ENCODE assay signal across 8 cellular contexts in the genomic region with DNA sequence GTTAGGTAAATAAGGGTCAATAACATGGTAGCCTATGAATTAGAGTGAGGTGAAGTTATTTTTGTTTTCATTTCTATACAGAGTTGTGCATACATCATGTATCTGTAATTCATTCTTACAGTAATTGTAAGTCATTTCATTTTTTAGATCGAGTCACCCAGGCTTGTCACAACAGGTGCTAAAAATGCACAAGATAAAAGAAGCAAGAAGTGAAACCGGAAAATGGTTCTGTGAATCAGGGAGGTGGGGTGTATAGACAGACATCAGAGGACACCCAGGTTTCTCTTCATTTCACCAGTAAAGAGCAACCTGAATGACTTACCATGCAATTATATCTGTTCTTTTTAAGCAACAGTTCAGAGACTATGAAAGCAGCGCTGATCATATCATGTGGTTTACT. TPM values are rescaled to one million over a fixed set of nuclear protein-coding genes. Genes with fewer than 3 reads are reported as not detected.
DNase-seq lines count a peak whose midpoint lies in the region; ATAC-seq, FAIRE-seq and TF ChIP-seq lines count a peak whose summit lies in the region.

No MANE protein-coding gene starts in this region.

- FAIRE-seq in bronchial epithelial cell (lab: Jason Lieb, UNC), result no peak

- peak overlapping the region in 3 of 10 donors; percentile 54 to 78 (median 73) for H3K27ac ChIP-seq in heart right ventricle

- H3K4me1 ChIP-seq in heart right ventricle, result peaks cover 3 to 70% (median 55%) of the 10 kb centered on the region in 9 donors

- TF ChIP-seq CTCF in bronchial epithelial cell (IDR thresholded peaks at IDR 0.05; ENCODE audit: insufficient read depth, low read length, severe bottlenecking) (no peak), heart right ventricle (IDR thresholded peaks at IDR 0.05) (no peak)

- H3K4me3 ChIP-seq in Jurkat, Clone E6-1 (ENCODE audit: low read length), result peak overlapping the region; percentile 44
- H3K4me3 ChIP-seq in bronchial epithelial cell (ENCODE audit: low read depth, low read length) (no peak overlapping the region), heart right ventricle (peak overlapping the region in 1 of 10 donors; percentile 14)

- intact Hi-C loops in heart right ventricle (cut with DNase I), result loop anchor here in 1 of 10 donors (5.0 kb wide), 2 partner anchors 131 to 181 kb away; a partner anchor contains a TSS
- intact Hi-C loops in left cardiac atrium (cut with DNase I), result loop anchor here in 1 of 2 donors (10.0 kb wide), 1 partner anchor 49 kb away; no protein-coding TSS in a partner anchor

- 74 to 77% methylated on average over 3 of the region's 3 CpGs for whole genome bisulfite sequencing in heart right ventricle, 2 donors

- DNase-seq in Jurkat, Clone E6-1 (ENCODE audit: low read depth, low spot score), result peak; percentile 91
- peak; percentile 96 for DNase-seq in bronchial epithelial cell (ENCODE audit: low read depth)
- DNase-seq in heart right ventricle, result no peak
- no peak for DNase-seq in globus pallidus (ENCODE audit: low spot score)
- no peak for DNase-seq in left cardiac atrium
- no peak for DNase-seq in A172 (ENCODE audit: low spot score)

- ATAC-seq in GM18502 (IDR thresholded peaks at IDR 0.05; ENCODE audit: poor library complexity, unreplicated experiment), result peak; percentile 80
- ATAC-seq in GM21576 (IDR thresholded peaks at IDR 0.05; ENCODE audit: unreplicated experiment), result peak; percentile 82
- no peak for ATAC-seq in heart right ventricle
- no peak for ATAC-seq in left cardiac atrium

- no peaks in the 10 kb centered on the region for H3K27me3 ChIP-seq in bronchial epithelial cell (ENCODE audit: control insufficient read depth, insufficient read depth, low read length)
- H3K27me3 ChIP-seq in heart right ventricle, result no peaks in the 10 kb centered on the region

- H3K36me3 ChIP-seq in bronchial epithelial cell (ENCODE audit: control insufficient read depth, insufficient read depth, low read length) (no peaks in the 10 kb centered on the region), heart right ventricle (no peaks in the 10 kb centered on the region)

- no peaks in the 10 kb centered on the region for H3K9me3 ChIP-seq in heart right ventricle

RNA-seq across cellular contexts. Expression of a gene that starts 27.6 kb away (rescaled TPM):
- 86.6 TPM for polyA plus RNA-seq in Jurkat, Clone E6-1 (2012; ENCODE audit: insufficient read depth, insufficient read length)
- total RNA-seq in bronchial epithelial cell (34.4 and 44.5 TPM in 2 replicates), heart right ventricle (10 to 100 TPM; 21.7 to 42.6 (median 28.6) TPM), left cardiac atrium (10 to 100 TPM; 21.6 to 36.3 TPM)
- 10 to 100 TPM; 17.3 to 19.3 TPM for polyA plus RNA-seq in heart right ventricle
- total RNA-seq in A172 (2014; rRNA removed; shearing (Covaris generic)), result 29.7 and 52.5 TPM in 2 replicates

Comparison
In these comparisons a context has a peak if more than half of its experiments do, and no peak if none do; other contexts are left out.
1. ATAC-seq: peak in GM18502 (single experiment) and GM21576 (single experiment); none in heart right ventricle (0 of 8) and left cardiac atrium (0 of 2).
2. DNase-seq: peak in Jurkat, Clone E6-1 (single experiment) and bronchial epithelial cell (single experiment); none in heart right ventricle (0 of 2), globus pallidus (single experiment), left cardiac atrium (single experiment) and A172 (single experiment).